ENCODE assay signal across 9 cellular contexts in genomic region chr18:70450658-70451253, GRCh38.
DNase-seq lines count a peak whose midpoint lies in the region; ATAC-seq and TF ChIP-seq lines count a peak whose summit lies in the region.
"Had no signal": no experiment of that assay in that cellular context is flagged by ENCODE, and none has a peak within 500 bp of the region (broad histone marks: within the 10 kb centered on the region; RNA-seq: fewer than 3 reads in every experiment).

No MANE protein-coding gene starts in this region.

- H3K4me3 ChIP-seq in foreskin fibroblast (ENCODE audit: low read depth in 1 of 2, low read length in 2 of 2), result no peak overlapping the region

- in situ Hi-C loops in GM13976 (cut with MboI; ENCODE audit: low sequenced_read_pairs, unreplicated experiment), result no loop called here
- in situ Hi-C loops in SK-MEL-5 (cut with HindIII; ENCODE audit: low pct_unique_long_range_greater_than_20kb, low sequenced_read_pairs), result no loop called here

- peak; percentile 16 for TF ChIP-seq CTCF in GM13976 (IDR thresholded peaks at IDR 0.05; ENCODE audit: borderline replicate concordance, control extremely low read depth, extremely low read depth, insufficient read depth, missing control alignments)
- peak; percentile 43 for TF ChIP-seq CTCF in foreskin fibroblast (IDR thresholded peaks at IDR 0.05; ENCODE audit: low read depth, low read length)

- ATAC-seq in GM21529 (IDR thresholded peaks at IDR 0.05; ENCODE audit: unreplicated experiment), result no peak
- no peak for ATAC-seq in HG03469 (IDR thresholded peaks at IDR 0.05; ENCODE audit: unreplicated experiment)
- no peak for ATAC-seq in GM18867 (IDR thresholded peaks at IDR 0.05; ENCODE audit: unreplicated experiment)

- DNase-seq in AG08396 (ENCODE audit: low spot score) (peak; percentile 21), GM13976 (ENCODE audit: low spot score) (no peak), SK-MEL-5 (ENCODE audit: low read depth, low spot score) (peak; percentile 38), foreskin fibroblast (peak; percentile 2 to 42)
- no peak for DNase-seq in NK-92 treated with Interleukin-12 subunit alpha and Interleukin-12 subunit beta, amount 100 ng/mL, for 24 hours (lab: John Stamatoyannopoulos, UW)
- DNase-seq: NCI-H510A treated with DMSO at 0.1 percent for 48 hours had no signal

Comparison
In these comparisons a context has a peak if more than half of its experiments do, and no peak if none do; other contexts are left out.
1. DNase-seq: peak in AG08396 (single experiment), SK-MEL-5 (single experiment) and foreskin fibroblast (2 of 2); none in GM13976 (single experiment) and NK-92 treated with Interleukin-12 subunit alpha and Interleukin-12 subunit beta, amount 100 ng/mL, for 24 hours (single experiment).